ENCODE assay signal across 30 cellular contexts in genomic region chr5:145462525-145462924, GRCh38.
"Had no signal": no experiment of that assay in that cellular context is flagged by ENCODE, and none has a peak within 500 bp of the region (broad histone marks: within the 10 kb centered on the region; RNA-seq: fewer than 3 reads in every experiment).

No MANE protein-coding gene starts in this region.

- H3K4me1 ChIP-seq: adrenal gland, breast epithelium had no signal

- H3K36me3 ChIP-seq: adrenal gland, ascending aorta, brain microvascular endothelial cell, breast epithelium, cardiac muscle cell had no signal

- H3K9me3 ChIP-seq: adrenal gland, ascending aorta, body of pancreas, breast epithelium had no signal

- H3K4me3 ChIP-seq: adrenal gland, ascending aorta, body of pancreas, breast epithelium, cardiac muscle cell had no signal

- DNase-seq: activated effector memory CD4-positive, alpha-beta T cell treated with anti-CD3 and anti-CD28 coated beads, Interleukin-2, amount 50 U/mL, for 16 hours; activated effector memory CD4-positive, alpha-beta T cell treated with Interleukin-2 at 50 U/mL for 16 hours; activated gamma-delta T cell; activated gamma-delta T cell treated with Interleukin-2 at 50 U/mL for 16 hours; activated naive CD4-positive, alpha-beta T cell; activated naive CD4-positive, alpha-beta T cell treated with anti-CD3 and anti-CD28 coated beads for 36 hours; activated naive CD4-positive, alpha-beta T cell treated with anti-CD3 and anti-CD28 coated beads, Interleukin-2, amount 10 ng/mL, durations not matched to agents 7 days and 5 days; activated naive CD4-positive, alpha-beta T cell treated with anti-CD3 and anti-CD28 coated beads, Interleukin-2, amount 50 U/mL, for 16 hours; activated naive CD4-positive, alpha-beta T cell treated with Interleukin-2 at 50 U/mL for 16 hours; activated naive CD8-positive, alpha-beta T cell treated with anti-CD3 and anti-CD28 coated beads for 36 hours; activated naive CD8-positive, alpha-beta T cell treated with anti-CD3 and anti-CD28 coated beads, Interleukin-2, amount 10 ng/mL, durations not matched to agents 7 days and 5 days; activated naive CD8-positive, alpha-beta T cell treated with anti-CD3 and anti-CD28 coated beads, Interleukin-2, amount 50 U/mL, for 24 hours; activated T-cell treated with anti-CD3 and anti-CD28 coated beads, Interleukin-2, amount 50 U/mL, for 1 hour; activated T-cell treated with anti-CD3 and anti-CD28 coated beads, Interleukin-2, amount 50 U/mL, for 24 hours; activated T-cell treated with anti-CD3 and anti-CD28 coated beads, Interleukin-2, amount 50 U/mL, for 4 hours; activated T-cell treated with anti-CD3 and anti-CD28 coated beads, Interleukin-2, amount 50 U/mL, for 48 hours; activated T-cell treated with anti-CD3 and anti-CD28 coated beads, Interleukin-2, amount 50 U/mL, for 72 hours; adrenal gland; amniotic stem cell; amygdala; anterior cingulate cortex; aorta; body of pancreas; brain microvascular endothelial cell; caudate nucleus; central memory CD4-positive, alpha-beta T cell; cerebellar nuclear complex had no signal

- H3K27ac ChIP-seq: adrenal gland, ascending aorta, body of pancreas, brain microvascular endothelial cell, breast epithelium, cardiac muscle cell had no signal

- H3K27me3 ChIP-seq: adrenal gland, ascending aorta, body of pancreas, brain microvascular endothelial cell, breast epithelium, cardiac muscle cell had no signal
